Comparison of ENCODE assay signal across 8 cellular contexts in genomic region chr22:38824587-38824986, GRCh38. TPM values are rescaled to one million over a fixed set of nuclear protein-coding genes. Genes with fewer than 3 reads are reported as not detected.
DNase-seq lines count a peak whose midpoint lies in the region; ATAC-seq and TF ChIP-seq lines count a peak whose summit lies in the region.

No MANE protein-coding gene starts in this region.

- no peak overlapping the region for H3K4me2 ChIP-seq in OCI-LY1 (ENCODE audit: low read length)

- H3K79me2 ChIP-seq in OCI-LY1 (ENCODE audit: insufficient read depth, low read length): no peaks in the 10 kb centered on the region

- H3K9ac ChIP-seq in OCI-LY1 (ENCODE audit: low read length): no peak overlapping the region

- H3K4me3 ChIP-seq in OCI-LY1 (ENCODE audit: low read depth, low read length, poor library complexity, severe bottlenecking) (no peak overlapping the region), heart left ventricle (no peak overlapping the region), retinal pigment epithelial cell (ENCODE audit: low read length) (no peak overlapping the region), suprapubic skin (no peak overlapping the region)

- 0 to 8% (median 3%) methylated on average over 4 of the region's 4 CpGs for WGBS in heart left ventricle, 4 donors
- WGBS in suprapubic skin: 4% methylated on average over 4 of the region's 4 CpGs

- H3K9me2 ChIP-seq in OCI-LY1 (ENCODE audit: low read depth, low read length): no peaks in the 10 kb centered on the region

- no peaks in the 10 kb centered on the region for H3F3A ChIP-seq in OCI-LY1 (ENCODE audit: insufficient read depth, low read length)

- no peak for TF ChIP-seq POLR2A in heart left ventricle (IDR thresholded peaks at IDR 0.05)
- no peak for TF ChIP-seq POLR2A in suprapubic skin (IDR thresholded peaks at IDR 0.05)

- no peak overlapping the region for H2AFZ ChIP-seq in OCI-LY1 (ENCODE audit: low read length)

- H3K36me3 ChIP-seq in OCI-LY1 (ENCODE audit: insufficient read depth, low read length) (no peaks in the 10 kb centered on the region), heart left ventricle (no peaks in the 10 kb centered on the region), suprapubic skin (no peaks in the 10 kb centered on the region)

- intact Hi-C loops in heart left ventricle (cut with DNase I): no loop called here

- no peaks in the 10 kb centered on the region for H3K9me3 ChIP-seq in OCI-LY1 (ENCODE audit: low read length)
- no peaks in the 10 kb centered on the region for H3K9me3 ChIP-seq in heart left ventricle
- H3K9me3 ChIP-seq in suprapubic skin: no peaks in the 10 kb centered on the region

- H3K4me1 ChIP-seq in OCI-LY1 (ENCODE audit: insufficient read depth, low read length, severe bottlenecking) (no peaks in the 10 kb centered on the region), heart left ventricle (no peaks in the 10 kb centered on the region), suprapubic skin (no peaks in the 10 kb centered on the region)

- in situ Hi-C loops in GM13976 (cut with MboI; ENCODE audit: low sequenced_read_pairs, unreplicated experiment): no loop called here

- ATAC-seq in heart left ventricle: peak in 3 of 4 donors; percentile 79 to 89 (median 82)
- ATAC-seq in GM18870 (IDR thresholded peaks at IDR 0.05; ENCODE audit: unreplicated experiment): no peak

- no peaks in the 10 kb centered on the region for H4K20me1 ChIP-seq in OCI-LY1 (ENCODE audit: insufficient read depth, low read length)

- TF ChIP-seq EP300 in suprapubic skin (IDR thresholded peaks at IDR 0.05): no peak

- DNase-seq in GM13976 (ENCODE audit: low spot score) (peak; percentile 78), heart left ventricle (peak in 4 of 5 donors; percentile 51 to 72 (median 60)), retinal pigment epithelial cell (ENCODE audit: low read depth) (peak; percentile 35), suprapubic skin (ENCODE audit: low spot score in 2 of 2) (no peak), NCI-H1092 treated with DMSO at 0.1 percent for 48 hours (lab: John Stamatoyannopoulos, UW) (no peak)
- DNase-seq in activated naive CD4-positive, alpha-beta T cell treated with Interleukin-2 at 50 U/mL for 16 hours: peak; percentile 25

- no peaks in the 10 kb centered on the region; the same call in 1 of the 2 replicates for H3K27me3 ChIP-seq in OCI-LY1 (ENCODE audit: insufficient read depth, low read length)
- H3K27me3 ChIP-seq in heart left ventricle: no peaks in the 10 kb centered on the region
- H3K27me3 ChIP-seq in suprapubic skin: no peaks in the 10 kb centered on the region

- H3K27ac ChIP-seq in OCI-LY1 (ENCODE audit: low read depth, low read length, poor library complexity, severe bottlenecking) (no peak overlapping the region), heart left ventricle (no peak overlapping the region), suprapubic skin (no peak overlapping the region)

- TF ChIP-seq CTCF in GM13976 (IDR thresholded peaks at IDR 0.05; ENCODE audit: borderline replicate concordance, control extremely low read depth, extremely low read depth, insufficient read depth, missing control alignments): no peak
- TF ChIP-seq CTCF in OCI-LY1 (IDR thresholded peaks at IDR 0.05; ENCODE audit: low read length): peak; percentile 20; the same call in 1 of the 2 replicates
- peak in 10 of 12 donors; percentile 9 to 56 (median 34) for TF ChIP-seq CTCF in heart left ventricle (IDR thresholded peaks at IDR 0.05)
- TF ChIP-seq CTCF in retinal pigment epithelial cell (conservative IDR thresholded peaks at IDR 0.05; ENCODE audit: low read depth, low read length): peak; percentile 76
- TF ChIP-seq CTCF in suprapubic skin (IDR thresholded peaks at IDR 0.05): peak in 1 of 2 donors; percentile 27

RNA-seq across cellular contexts. Expression of gene NPTXR, which starts 19.2 kb away (rescaled TPM):
- total RNA-seq in heart left ventricle (10 to 100 TPM; 15.4 to 34.0 (median 20.7) TPM), suprapubic skin (1 to 10 TPM; 1.0 to 2.4 (median 2.1) TPM)
- 10 to 100 TPM; 18.8 to 19.1 TPM for polyA plus RNA-seq in heart left ventricle

RNA-seq across cellular contexts. Expression of gene DNAL4, which starts 30.6 kb away (rescaled TPM):
- total RNA-seq in heart left ventricle: 10 to 100 TPM in 5 of 9 donors, 1 to 10 TPM in 4; 8.2 to 16.4 (median 10.4) TPM
- 10 to 100 TPM in 1 of 2 donors, 1 to 10 TPM in 1; 7.9 to 14.9 TPM for polyA plus RNA-seq in heart left ventricle
- total RNA-seq in suprapubic skin: 10 to 100 TPM; 21.8 to 27.7 (median 27.6) TPM

RNA-seq across cellular contexts. Expression of gene CBX6, which starts 47.4 kb away (rescaled TPM):
- total RNA-seq in heart left ventricle (10 to 100 TPM; 28.3 to 59.0 (median 43.9) TPM), suprapubic skin (10 to 100 TPM; 11.5 to 31.4 (median 22.1) TPM)
- polyA plus RNA-seq in heart left ventricle: 10 to 100 TPM; 21.1 to 43.5 TPM

Comparison
In these comparisons a context has a peak if more than half of its experiments do, and no peak if none do; other contexts are left out.
1. DNase-seq: peak in GM13976 (single experiment), activated naive CD4-positive, alpha-beta T cell treated with Interleukin-2 at 50 U/mL for 16 hours (single experiment), heart left ventricle (4 of 5) and retinal pigment epithelial cell (single experiment); none in suprapubic skin (0 of 2) and NCI-H1092 treated with DMSO at 0.1 percent for 48 hours (single experiment).
2. RNA of gene NPTXR, which starts 19.2 kb away (total RNA-seq): 15.4 to 34.0 TPM in heart left ventricle; 1.0 to 2.4 TPM in suprapubic skin; every median in the first group is over 4 times any median in the second.